2 cellular contexts compared by ENCODE assay signal in genomic region chr7:2015251-2015871, GRCh38.
TF ChIP-seq lines count a peak whose summit lies in the region.

No MANE protein-coding gene starts in this region.

TF ChIP-seq in SK-N-SH, 30 proteins besides CTCF, POLR2A, EP300 and RAD21 (continued from another document):
- TF ChIP-seq PBX3 (IDR thresholded peaks at IDR 0.05) = no peak
- no peak for TF ChIP-seq TEAD4 (IDR thresholded peaks at IDR 0.05; ENCODE audit: borderline replicate concordance, insufficient read depth)
- TF ChIP-seq MEF2A (IDR thresholded peaks at IDR 0.05; ENCODE audit: borderline replicate concordance, low read depth) = no peak

TF ChIP-seq in SK-N-SH treated with all-trans-retinoic acid at 6 μM for 48 hours, 23 proteins besides CTCF, POLR2A, EP300 and RAD21 (continued from another document):
- TF ChIP-seq TSHZ2 (CRISPR knock-in tag; IDR thresholded peaks at IDR 0.05) (no peak), TCF4 (CRISPR knock-in tag; IDR thresholded peaks at IDR 0.05; ENCODE audit: borderline replicate concordance) (no peak), OSR1 (CRISPR knock-in tag; IDR thresholded peaks at IDR 0.05) (no peak), GLIS3 (CRISPR knock-in tag; IDR thresholded peaks at IDR 0.05) (no peak), ISL1 (CRISPR knock-in tag; IDR thresholded peaks at IDR 0.05) (no peak), CREB5 (CRISPR knock-in tag; IDR thresholded peaks at IDR 0.05; ENCODE audit: low read depth) (no peak), ZNF565 (CRISPR knock-in tag; conservative IDR thresholded peaks at IDR 0.05; ENCODE audit: low read depth) (no peak), RARB (CRISPR knock-in tag; IDR thresholded peaks at IDR 0.05) (no peak), ARNTL (CRISPR knock-in tag; IDR thresholded peaks at IDR 0.05; ENCODE audit: borderline replicate concordance, low read depth) (no peak), ZFP30 (CRISPR knock-in tag; IDR thresholded peaks at IDR 0.05) (no peak), ESRRG (CRISPR knock-in tag; IDR thresholded peaks at IDR 0.05) (no peak), ZNF8 (CRISPR knock-in tag; IDR thresholded peaks at IDR 0.05) (no peak)
